Comparison of ENCODE assay signal across 14 cellular contexts in the genomic region with DNA sequence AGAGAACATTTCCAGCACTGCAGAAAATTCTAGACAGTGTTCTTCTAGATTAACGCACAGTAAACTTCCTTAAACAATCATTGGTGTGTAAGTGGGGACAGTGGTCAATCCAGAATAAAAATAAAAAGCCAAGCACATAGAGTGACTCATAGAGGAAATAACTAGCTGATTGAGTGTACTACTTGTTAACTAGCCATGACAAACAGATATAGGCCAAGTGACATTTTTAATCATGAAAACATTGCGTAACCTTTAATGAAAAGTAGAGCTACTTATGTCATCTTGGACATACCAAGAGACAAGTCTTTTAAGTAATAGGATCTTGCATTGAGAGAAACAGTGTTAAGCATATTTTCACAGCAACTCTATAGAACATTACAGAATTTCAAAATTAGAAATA.
DNase-seq lines count a peak whose midpoint lies in the region; ATAC-seq, FAIRE-seq and TF ChIP-seq lines count a peak whose summit lies in the region.
"Had no signal": no experiment of that assay in that cellular context is flagged by ENCODE, and none has a peak within 500 bp of the region (broad histone marks: within the 10 kb centered on the region; RNA-seq: fewer than 3 reads in every experiment).

No MANE protein-coding gene starts in this region.

- H3K4me1 ChIP-seq in pancreas, result peaks cover 0 to 5% (median 0%) of the 10 kb centered on the region in 3 donors

- H3K27ac ChIP-seq in epithelial cell of prostate, result peak overlapping the region; percentile 30
- H3K27ac ChIP-seq in pancreas, result no peak overlapping the region
- H3K27ac ChIP-seq: transverse colon had no signal

- peak; percentile 39 to 73 (median 56) for ATAC-seq in pancreas
- no peak for ATAC-seq in HG02870 (IDR thresholded peaks at IDR 0.05; ENCODE audit: unreplicated experiment)
- ATAC-seq in GM21576 (IDR thresholded peaks at IDR 0.05; ENCODE audit: unreplicated experiment), result no peak
- ATAC-seq: effector memory CD8-positive, alpha-beta T cell; GM23338 had no signal

- WGBS in pancreas, 2 donors, result 88 to 97% methylated on average over 2 of the region's 2 CpGs

- no peak overlapping the region for H3K4me3 ChIP-seq in pancreas
- H3K4me3 ChIP-seq: GM23338, transverse colon had no signal

- H3K9me3 ChIP-seq in pancreas, result no peaks in the 10 kb centered on the region
- H3K9me3 ChIP-seq: transverse colon had no signal

- FAIRE-seq in pancreas (lab: Jason Lieb, UNC), result no peak

- DNase-seq in GM03348 (ENCODE audit: low spot score) (peak; percentile 10), NCI-H69 (lab: John Stamatoyannopoulos, UW) (peak; percentile 2), epithelial cell of prostate (ENCODE audit: low read depth, low spot score) (peak; percentile 60), pancreas (no peak), NCI-H345 (lab: John Stamatoyannopoulos, UW) (no peak), SHP77 (lab: John Stamatoyannopoulos, UW) (no peak)
- DNase-seq: effector memory CD8-positive, alpha-beta T cell; immature natural killer cell; NCI-H187; occipital lobe; transverse colon had no signal

- no peaks in the 10 kb centered on the region for H3K36me3 ChIP-seq in pancreas
- H3K36me3 ChIP-seq: transverse colon had no signal

- no peaks in the 10 kb centered on the region for H3K27me3 ChIP-seq in pancreas
- H3K27me3 ChIP-seq: transverse colon had no signal

- no peak for TF ChIP-seq CTCF in pancreas (IDR thresholded peaks at IDR 0.05)

- intact Hi-C loops in pancreas (cut with DNase I), result no loop called here

Comparison
In these comparisons a context has a peak if more than half of its experiments do, and no peak if none do; other contexts are left out.
1. DNase-seq: peak in GM03348 (single experiment), NCI-H69 (single experiment) and epithelial cell of prostate (single experiment); none in pancreas (0 of 6), NCI-H345 (single experiment) and SHP77 (0 of 2).
2. ATAC-seq: peak in pancreas (4 of 4); none in HG02870 (single experiment) and GM21576 (single experiment).